In genomic region chr7:76393116-76394031, GRCh38 we compare ENCODE assay signal across 1 cellular context.
A peak's percentile ranks its signal among the peaks of the same experiment; 100 is the strongest.
TF ChIP-seq lines count a peak whose summit lies in the region.

No MANE protein-coding gene starts in this region.

TF ChIP-seq in WTC11, 78 proteins besides CTCF, POLR2A, EP300 and RAD21 (continued from another document):
- TF ChIP-seq, protein P1, sequence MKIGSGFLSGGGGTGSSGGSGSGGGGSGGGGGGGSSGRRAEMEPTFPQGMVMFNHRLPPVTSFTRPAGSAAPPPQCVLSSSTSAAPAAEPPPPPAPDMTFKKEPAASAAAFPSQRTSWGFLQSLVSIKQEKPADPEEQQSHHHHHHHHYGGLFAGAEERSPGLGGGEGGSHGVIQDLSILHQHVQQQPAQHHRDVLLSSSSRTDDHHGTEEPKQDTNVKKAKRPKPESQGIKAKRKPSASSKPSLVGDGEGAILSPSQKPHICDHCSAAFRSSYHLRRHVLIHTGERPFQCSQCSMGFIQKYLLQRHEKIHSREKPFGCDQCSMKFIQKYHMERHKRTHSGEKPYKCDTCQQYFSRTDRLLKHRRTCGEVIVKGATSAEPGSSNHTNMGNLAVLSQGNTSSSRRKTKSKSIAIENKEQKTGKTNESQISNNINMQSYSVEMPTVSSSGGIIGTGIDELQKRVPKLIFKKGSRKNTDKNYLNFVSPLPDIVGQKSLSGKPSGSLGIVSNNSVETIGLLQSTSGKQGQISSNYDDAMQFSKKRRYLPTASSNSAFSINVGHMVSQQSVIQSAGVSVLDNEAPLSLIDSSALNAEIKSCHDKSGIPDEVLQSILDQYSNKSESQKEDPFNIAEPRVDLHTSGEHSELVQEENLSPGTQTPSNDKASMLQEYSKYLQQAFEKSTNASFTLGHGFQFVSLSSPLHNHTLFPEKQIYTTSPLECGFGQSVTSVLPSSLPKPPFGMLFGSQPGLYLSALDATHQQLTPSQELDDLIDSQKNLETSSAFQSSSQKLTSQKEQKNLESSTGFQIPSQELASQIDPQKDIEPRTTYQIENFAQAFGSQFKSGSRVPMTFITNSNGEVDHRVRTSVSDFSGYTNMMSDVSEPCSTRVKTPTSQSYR (CRISPR knock-in tag; IDR thresholded peaks at IDR 0.05), result no peak
- TF ChIP-seq ESRRA (CRISPR knock-in tag; IDR thresholded peaks at IDR 0.05; ENCODE audit: borderline replicate concordance), result peak; percentile 75
- TF ChIP-seq FOXK1 (CRISPR knock-in tag; IDR thresholded peaks at IDR 0.05), result peak; percentile 79
- TF ChIP-seq MLX (CRISPR knock-in tag; IDR thresholded peaks at IDR 0.05), result peak; percentile 79; the same call in 1 of the 2 replicates
- no peak for TF ChIP-seq TP53 (CRISPR knock-in tag; IDR thresholded peaks at IDR 0.05)
- no peak for TF ChIP-seq MXD4 (CRISPR knock-in tag; IDR thresholded peaks at IDR 0.05; ENCODE audit: borderline replicate concordance)
